ENCODE assay signal across 14 cellular contexts in genomic region chr11:24509114-24509513, GRCh38. TPM values are rescaled to one million over a fixed set of nuclear protein-coding genes. Genes with fewer than 3 reads are reported as not detected.
DNase-seq lines count a peak whose midpoint lies in the region; ATAC-seq, FAIRE-seq and TF ChIP-seq lines count a peak whose summit lies in the region.
"Had no signal": no experiment of that assay in that cellular context is flagged by ENCODE, and none has a peak within 500 bp of the region (broad histone marks: within the 10 kb centered on the region; RNA-seq: fewer than 3 reads in every experiment).

No MANE protein-coding gene starts in this region.

- in situ Hi-C loops in IMR-90 (cut with MboI; ENCODE audit: low sequenced_read_pairs) = loop anchor here (25.0 kb wide), 1 partner anchor 1703 kb away; no protein-coding TSS in a partner anchor
- in situ Hi-C loops in GM12878 (cut with MboI) = no loop called here

- no peaks in the 10 kb centered on the region for H3K36me3 Mint-ChIP-seq in stimulated activated naive B cell treated with anti-CD40 and anti-IgM and Interleukin-4, amounts not matched to agents 10 μg/mL and 1 μg/mL and 100 μg/mL, for 72 hours
- no peaks in the 10 kb centered on the region for H3K36me3 Mint-ChIP-seq in activated naive CD4-positive, alpha-beta T cell treated with anti-CD3 and anti-CD28 coated beads, Interleukin-2, amount 10 ng/mL, durations not matched to agents 7 days and 5 days
- H3K36me3 Mint-ChIP-seq: activated naive CD8-positive, alpha-beta T cell had no signal

- no peak overlapping the region for H2BK15ac ChIP-seq in IMR-90 (ENCODE audit: low read depth, low read length)

- no CpG with 5 or more reads among the region's 3 CpGs for WGBS in IMR-90 (ENCODE audit: extremely low coverage in 2 of 2, insufficient read length in 1 of 2), 2 experiments
- WGBS in GM12878 (ENCODE audit: insufficient coverage, insufficient replicate concordance, low lambda C conversion rate, missing lambda C conversion rate) = 8% methylated on average over 3 of the region's 3 CpGs

- ATAC-seq in Right ventricle myocardium superior (ENCODE audit: poor library complexity) = peak; percentile 34
- no peak for ATAC-seq in left cardiac atrium
- peak; percentile 84 for ATAC-seq in IMR-90 (ENCODE audit: low read depth)
- ATAC-seq in GM12878 = peak; percentile 72
- peak; percentile 48 to 59 for ATAC-seq in stimulated activated naive B cell treated with anti-CD40 and anti-IgM and Interleukin-4, amounts not matched to agents 10 μg/mL and 1 μg/mL and 100 μg/mL, for 72 hours (replicated peaks)
- ATAC-seq in HG02571 (IDR thresholded peaks at IDR 0.05; ENCODE audit: unreplicated experiment) = no peak
- ATAC-seq: mucosa of descending colon had no signal

- peak; percentile 57 for TF ChIP-seq CTCF in IMR-90 (conservative IDR thresholded peaks at IDR 0.05; ENCODE audit: low read depth, low read length)
- no peak; a peak in 1 of 6 replicates for TF ChIP-seq CTCF in GM12878 (IDR thresholded peaks at IDR 0.05 in 2 of 3, conservative IDR thresholded peaks at IDR 0.05 in 1 of 3; ENCODE audit: control insufficient read depth in 2 of 3, extremely low read depth in 1 of 3, insufficient read depth in 1 of 3, low read depth in 3 of 3, low read length in 3 of 3)

- H2AK5ac ChIP-seq in IMR-90 (ENCODE audit: low read depth, low read length) = no peak overlapping the region

- H2BK5ac ChIP-seq in IMR-90 (ENCODE audit: low read depth, low read length, poor library complexity, severe bottlenecking) = no peak overlapping the region

- intact Hi-C loops in Right ventricle myocardium superior (cut with DNase I) (no loop called here), left cardiac atrium (cut with DNase I) (no loop called here), IMR-90 (cut with micrococcal nuclease) (no loop called here), GM12878 (cut with micrococcal nuclease; ENCODE audit: unreplicated experiment) (no loop called here)

- H4K5ac ChIP-seq in IMR-90 (ENCODE audit: low read depth, low read length) = no peak overlapping the region

- no peak overlapping the region for H3K27ac Mint-ChIP-seq in stimulated activated naive B cell treated with anti-CD40 and anti-IgM and Interleukin-4, amounts not matched to agents 10 μg/mL and 1 μg/mL and 100 μg/mL, for 72 hours
- no peak overlapping the region for H3K27ac Mint-ChIP-seq in activated naive CD4-positive, alpha-beta T cell treated with anti-CD3 and anti-CD28 coated beads, Interleukin-2, amount 10 ng/mL, durations not matched to agents 7 days and 5 days
- H3K27ac Mint-ChIP-seq: activated naive CD8-positive, alpha-beta T cell had no signal

- H2BK20ac ChIP-seq in IMR-90 (ENCODE audit: low read depth, low read length) = no peak overlapping the region

- no peak overlapping the region for H3K23ac ChIP-seq in IMR-90 (ENCODE audit: low read depth, low read length)

- TF ChIP-seq RAD21 in IMR-90 (IDR thresholded peaks at IDR 0.05; ENCODE audit: low read length) (peak; percentile 59), GM12878 (IDR thresholded peaks at IDR 0.05; ENCODE audit: insufficient read depth, low read depth, low read length) (0 out of 2 replicates have a peak, but pooled peaks have one; percentile 14)

- no peak for FAIRE-seq in GM12878 (lab: Jason Lieb, UNC)

- no peaks in the 10 kb centered on the region for H3K36me3 ChIP-seq in IMR-90 (ENCODE audit: control insufficient read depth, insufficient read depth, low read length)
- H3K36me3 ChIP-seq in GM12878 (ENCODE audit: control insufficient read depth in 2 of 2, insufficient read depth in 2 of 2, low read length in 1 of 2) = no peaks in the 10 kb centered on the region
- H3K36me3 ChIP-seq: sigmoid colon, uterus had no signal

- H3K27ac ChIP-seq in IMR-90 (ENCODE audit: insufficient read depth, low read length) (no peak overlapping the region), GM12878 (ENCODE audit: control insufficient read depth, insufficient read depth) (no peak overlapping the region)
- H3K27ac ChIP-seq: sigmoid colon, uterus had no signal

- no peak overlapping the region for H4K91ac ChIP-seq in IMR-90 (ENCODE audit: insufficient read depth, low read depth, low read length)

- H3K79me2 ChIP-seq in GM12878 (ENCODE audit: control insufficient read depth, insufficient read depth, low read length) = no peaks in the 10 kb centered on the region

- no peaks in the 10 kb centered on the region for H3K9me1 ChIP-seq in IMR-90 (ENCODE audit: insufficient read depth, low read length)

- H2AK9ac ChIP-seq in IMR-90 (replicated peaks; ENCODE audit: low read depth, low read length, poor library complexity) = no peak overlapping the region

- TF ChIP-seq EP300 in GM12878 (IDR thresholded peaks at IDR 0.05; ENCODE audit: borderline replicate concordance in 1 of 2, control insufficient read depth in 1 of 2, low read depth in 2 of 2, low read length in 2 of 2) = no peak

- H3K4me1 ChIP-seq in IMR-90 (ENCODE audit: control insufficient read depth, insufficient read depth, low read length) = no peaks in the 10 kb centered on the region; the same call in 1 of the 2 replicates
- no peaks in the 10 kb centered on the region for H3K4me1 ChIP-seq in GM12878 (ENCODE audit: control insufficient read depth, insufficient read depth, low read length)
- H3K4me1 ChIP-seq: uterus had no signal

- no peaks in the 10 kb centered on the region for H3K79me1 ChIP-seq in IMR-90 (ENCODE audit: low read depth in 1 of 2, low read length in 2 of 2)

- H3K4ac ChIP-seq in IMR-90 (ENCODE audit: low read depth, low read length) = no peak overlapping the region; the same call in 1 of the 2 replicates

- peaks cover 4 to 5% of the 10 kb centered on the region in 2 donors for H3K4me1 Mint-ChIP-seq in stimulated activated naive B cell treated with anti-CD40 and anti-IgM and Interleukin-4, amounts not matched to agents 10 μg/mL and 1 μg/mL and 100 μg/mL, for 72 hours
- H3K4me1 Mint-ChIP-seq in activated naive CD4-positive, alpha-beta T cell treated with anti-CD3 and anti-CD28 coated beads, Interleukin-2, amount 10 ng/mL, durations not matched to agents 7 days and 5 days = no peaks in the 10 kb centered on the region

- dilution Hi-C loops in IMR-90 (cut with HindIII; ENCODE audit: low sequenced_read_pairs, unreplicated experiment) = no loop called here

- no peak overlapping the region for H2BK120ac ChIP-seq in IMR-90 (ENCODE audit: low read depth, low read length)

- TF ChIP-seq POLR2A in IMR-90 (IDR thresholded peaks at IDR 0.05; ENCODE audit: low read depth, low read length) = no peak
- no peak for TF ChIP-seq POLR2A in GM12878 (IDR thresholded peaks at IDR 0.05; ENCODE audit: low read depth, low read length)

- H3K4me3 Mint-ChIP-seq in stimulated activated naive B cell treated with anti-CD40 and anti-IgM and Interleukin-4, amounts not matched to agents 10 μg/mL and 1 μg/mL and 100 μg/mL, for 72 hours = no peak overlapping the region
- no peak overlapping the region for H3K4me3 Mint-ChIP-seq in activated naive CD4-positive, alpha-beta T cell treated with anti-CD3 and anti-CD28 coated beads, Interleukin-2, amount 10 ng/mL, durations not matched to agents 7 days and 5 days
- H3K4me3 Mint-ChIP-seq: activated naive CD8-positive, alpha-beta T cell had no signal

- H4K8ac ChIP-seq in IMR-90 (ENCODE audit: low read depth in 2 of 2, low read length in 2 of 2) = no peak overlapping the region

- SMC1A ChIA-PET in GM12878 (lab: Charles Lee; ENCODE audit: uncharacterized antibody, unreplicated experiment) = no interaction called here

- no peak overlapping the region for H3K56ac ChIP-seq in IMR-90 (ENCODE audit: extremely low read depth, insufficient read depth, low read length)

- H3K9ac ChIP-seq in IMR-90 (ENCODE audit: low read depth, low read length) (no peak overlapping the region), GM12878 (ENCODE audit: control insufficient read depth, insufficient read depth, low read length) (no peak overlapping the region)

- CTCF ChIA-PET in IMR-90 (lab: Yijun Ruan, JAX) = interaction anchor here (1.5 kb wide), 1 partner anchor 13 kb away, joined by 3 read pairs; no protein-coding TSS in a partner anchor
- CTCF ChIA-PET in GM12878 (lab: Yijun Ruan, JAX) = no interaction called here
- CTCF ChIA-PET in activated naive CD4-positive, alpha-beta T cell treated with anti-CD3 and anti-CD28 coated beads, Interleukin-2, amount 10 ng/mL, durations not matched to agents 7 days and 5 days (lab: Charles Lee) = no interaction called here

- H3K9me3 ChIP-seq in IMR-90 (ENCODE audit: control insufficient read depth, insufficient read depth, low read length) (no peaks in the 10 kb centered on the region), GM12878 (replicated peaks; ENCODE audit: control insufficient read depth, insufficient read depth, low read length) (no peaks in the 10 kb centered on the region)
- H3K9me3 ChIP-seq: mucosa of descending colon, sigmoid colon, uterus had no signal

- H3K27me3 Mint-ChIP-seq in stimulated activated naive B cell treated with anti-CD40 and anti-IgM and Interleukin-4, amounts not matched to agents 10 μg/mL and 1 μg/mL and 100 μg/mL, for 72 hours = no peaks in the 10 kb centered on the region
- H3K27me3 Mint-ChIP-seq in activated naive CD4-positive, alpha-beta T cell treated with anti-CD3 and anti-CD28 coated beads, Interleukin-2, amount 10 ng/mL, durations not matched to agents 7 days and 5 days = no peaks in the 10 kb centered on the region
- H3K27me3 Mint-ChIP-seq: activated naive CD8-positive, alpha-beta T cell had no signal

- peaks cover 0 to 3% of the 10 kb centered on the region in 2 donors for H3K9me3 Mint-ChIP-seq in stimulated activated naive B cell treated with anti-CD40 and anti-IgM and Interleukin-4, amounts not matched to agents 10 μg/mL and 1 μg/mL and 100 μg/mL, for 72 hours
- H3K9me3 Mint-ChIP-seq in activated naive CD4-positive, alpha-beta T cell treated with anti-CD3 and anti-CD28 coated beads, Interleukin-2, amount 10 ng/mL, durations not matched to agents 7 days and 5 days = peaks cover 4% of the 10 kb centered on the region

- DNase-seq in Right ventricle myocardium superior (no peak), left cardiac atrium (no peak), IMR-90 (peak; percentile 41), GM12878 (ENCODE audit: low read depth, low spot score) (no peak), iPS-NIHi11 (ENCODE audit: low spot score) (no peak)
- DNase-seq in stimulated activated naive B cell treated with anti-CD40 and anti-IgM and Interleukin-4, amounts not matched to agents 10 μg/mL and 1 μg/mL and 100 μg/mL, for 72 hours = no peak
- DNase-seq in activated naive CD4-positive, alpha-beta T cell treated with anti-CD3 and anti-CD28 coated beads, Interleukin-2, amount 10 ng/mL, durations not matched to agents 7 days and 5 days = no peak
- DNase-seq: activated CD4-positive, alpha-beta T cell treated with anti-CD3 and anti-CD28 coated beads for 48 hours; mucosa of descending colon; NCI-H345; sigmoid colon; uterus had no signal

- no peak overlapping the region for H3K14ac ChIP-seq in IMR-90 (replicated peaks; ENCODE audit: low read depth, low read length)

- H4K20me1 ChIP-seq in IMR-90 (ENCODE audit: insufficient read depth, low read length) (no peaks in the 10 kb centered on the region), GM12878 (ENCODE audit: control insufficient read depth, insufficient read depth) (no peaks in the 10 kb centered on the region)

- H3K4me3 ChIP-seq in IMR-90 (ENCODE audit: insufficient read depth, low read depth, low read length) (no peak overlapping the region), GM12878 (no peak overlapping the region)
- H3K4me3 ChIP-seq: mucosa of descending colon, sigmoid colon, uterus had no signal

- BruUV-seq in IMR-90 (replicated peaks; lab: Mats Ljungman, UMichigan) = no TSS peak
- no TSS peak for BruUV-seq in GM12878 (replicated peaks; lab: Mats Ljungman, UMichigan)

- no peak overlapping the region for H3K18ac ChIP-seq in IMR-90 (ENCODE audit: low read depth, low read length)

- POLR2A ChIA-PET in IMR-90 (lab: Charles Lee; ENCODE audit: unreplicated experiment) = no interaction called here
- POLR2A ChIA-PET in GM12878 (lab: Charles Lee) = no interaction called here

- H3K27me3 ChIP-seq in IMR-90 (ENCODE audit: control insufficient read depth, insufficient read depth, low read length) = no peaks in the 10 kb centered on the region
- H3K27me3 ChIP-seq in GM12878 (replicated peaks in 1 of 2; ENCODE audit: control insufficient read depth in 2 of 2, insufficient read depth in 2 of 2, low read length in 1 of 2) = no peaks in the 10 kb centered on the region
- H3K27me3 ChIP-seq: sigmoid colon, uterus had no signal

- H3K4me2 ChIP-seq in IMR-90 (ENCODE audit: low read depth, low read length) (no peak overlapping the region), GM12878 (ENCODE audit: control insufficient read depth, insufficient read depth) (no peak overlapping the region)

- RAD21 ChIA-PET in GM12878 (lab: Charles Lee; ENCODE audit: unreplicated experiment) = no interaction called here

- H2AFZ ChIP-seq in IMR-90 (replicated peaks; ENCODE audit: low read length, poor library complexity) (no peak overlapping the region), GM12878 (ENCODE audit: control insufficient read depth, low read depth, low read length) (no peak overlapping the region)

RNA-seq across cellular contexts. Expression of gene LUZP2, which starts 12.3 kb away (rescaled TPM):
- total RNA-seq in Right ventricle myocardium superior = not detected
- total RNA-seq in left cardiac atrium = not detected
- 2.0 and 2.2 TPM in 2 replicates for total RNA-seq in IMR-90 (2012; rRNA removed)
- polyA plus RNA-seq in IMR-90 (2012; rRNA removed) = 0.67 and 0.89 TPM in 2 replicates
- polyA plus RNA-seq in IMR-90 (2012; cell fraction: cytosol; rRNA removed) = 0.16 and 0.26 TPM in 2 replicates
- 0.08 and 0.33 TPM in 2 replicates for polyA plus RNA-seq in IMR-90 (2012; cell fraction: nucleus; rRNA removed; ENCODE audit: low replicate concordance)
- total RNA-seq in GM12878 (2013; cell fraction: nucleolus; rRNA removed) = not detected in 2 replicates
- total RNA-seq in GM12878 (2014; rRNA removed) = not detected in 2 replicates
- not detected in 2 replicates for total RNA-seq in GM12878 (2014; rRNA removed; fragmentation: Illumina TruSeq; extraction: Trizol)
- total RNA-seq in GM12878 (2021) = not detected in 2 replicates
- polyA plus RNA-seq in GM12878 (2011; ENCODE audit: low read depth) = not detected
- not detected in 2 replicates for polyA plus RNA-seq in GM12878 (2011; rRNA removed)
- not detected in 2 replicates for polyA plus RNA-seq in GM12878 (2011; cell fraction: cytosol; rRNA removed)
- not detected in 2 replicates for polyA plus RNA-seq in GM12878 (2011; cell fraction: nucleus; rRNA removed)
- polyA plus RNA-seq in GM12878 (2012) = not detected in 2 replicates
- not detected in 2 replicates for polyA plus RNA-seq in GM12878 (2014; fragmentation: Illumina TruSeq; extraction: Trizol)
- polyA plus RNA-seq in GM12878 (2014; fragmentation: Nextera tagmentation; extraction: Ambion mirVana) = not detected
- polyA plus RNA-seq in GM12878 (2014; rRNA removed) = not detected in 2 replicates
- polyA plus RNA-seq in GM12878 (2016; fragmentation: Nextera tagmentation; extraction: Ambion mirVana) = not detected
- polyA minus RNA-seq in GM12878 (2011; rRNA and poly(A)+ RNA removed) = not detected in 2 replicates
- polyA minus RNA-seq in GM12878 (2011; cell fraction: cytosol; rRNA and poly(A)+ RNA removed) = not detected in 2 replicates
- polyA minus RNA-seq in GM12878 (2011; cell fraction: nucleus; rRNA and poly(A)+ RNA removed) = not detected in 2 replicates

Comparison
In these comparisons a context has a peak if more than half of its experiments do, and no peak if none do; other contexts are left out.
1. ATAC-seq: peak in Right ventricle myocardium superior (single experiment), IMR-90 (single experiment), GM12878 (single experiment) and stimulated activated naive B cell treated with anti-CD40 and anti-IgM and Interleukin-4, amounts not matched to agents 10 μg/mL and 1 μg/mL and 100 μg/mL, for 72 hours (2 of 2); none in left cardiac atrium (0 of 2) and HG02571 (single experiment).